ENCODE assay signal across 28 cellular contexts in the genomic region with DNA sequence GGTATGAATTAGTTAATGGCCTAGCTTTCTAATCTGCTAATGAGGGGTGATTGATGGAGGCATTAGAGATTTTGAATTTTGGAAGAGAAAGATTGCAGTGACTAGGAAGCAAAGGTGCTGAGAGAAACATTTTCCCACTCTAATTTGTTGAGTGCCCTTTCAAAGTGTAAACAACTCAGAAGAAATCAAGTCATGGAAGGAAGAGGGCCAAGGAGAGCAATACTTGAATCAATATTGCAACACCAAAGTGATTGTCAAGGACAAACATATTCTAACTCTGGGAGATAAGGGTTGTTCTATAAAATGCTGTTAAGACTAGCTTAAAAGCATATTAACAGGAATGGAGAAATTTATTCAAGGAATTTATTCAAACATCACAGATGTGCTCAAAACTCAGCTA.
"Had no signal": no experiment of that assay in that cellular context is flagged by ENCODE, and none has a peak within 500 bp of the region (broad histone marks: within the 10 kb centered on the region; RNA-seq: fewer than 3 reads in every experiment).

No MANE protein-coding gene starts in this region.

- H3K4me2 ChIP-seq: neural progenitor cell, smooth muscle cell had no signal

- DNase-seq: naive thymus-derived CD8-positive, alpha-beta T cell; natural killer cell; nephron progenitor cell; nucleus accumbens; occipital lobe; ovary; pancreas; posterior cingulate gyrus; psoas muscle; retina; right cardiac atrium; right lobe of liver; sigmoid colon; small intestine; spleen; stimulated activated CD4-positive, alpha-beta T cell treated with anti-CD3 and anti-CD28 coated beads, Interleukin-12 subunit alpha, Interleukin-12 subunit beta, amount 100 ng/mL, for 4 hours; stimulated activated CD4-positive, alpha-beta T cell treated with anti-CD3 and anti-CD28 coated beads, Interleukin-15, amount 100 ng/mL, for 24 hours; stimulated activated CD4-positive, alpha-beta T cell treated with anti-CD3 and anti-CD28 coated beads, Interleukin-1b, Interleukin-23, amount 100 ng/mL, for 48 hours; stimulated activated CD4-positive, alpha-beta T cell treated with anti-CD3 and anti-CD28 coated beads, Interleukin-2, amount 100 ng/mL, for 24 hours had no signal

- ATAC-seq: naive thymus-derived CD8-positive, alpha-beta T cell; natural killer cell; natural killer cell treated with Interleukin-12 subunit alpha and Interleukin-12 subunit beta and Interleukin-15 and Interleukin-18, amount 100 ng/mL, for 72 hours; pancreas; psoas muscle; right cardiac atrium; right lobe of liver; sciatic nerve had no signal

- H3K4me3 ChIP-seq: neural progenitor cell, ovary, pancreas, prostate gland, psoas muscle, right atrium auricular region, right lobe of liver, sigmoid colon, skin epidermis, smooth muscle cell, spleen had no signal

- H3K27ac ChIP-seq: neural progenitor cell, neutrophil, ovary, pancreas, parathyroid adenoma, prostate gland, psoas muscle, right atrium auricular region, right lobe of liver, sigmoid colon, skin epidermis, spleen had no signal

- H3K36me3 ChIP-seq: neural progenitor cell, neutrophil, ovary, pancreas, prostate gland, right atrium auricular region, right lobe of liver, sigmoid colon, spleen had no signal

- H3K27me3 ChIP-seq: neural progenitor cell, neutrophil, ovary, pancreas, right atrium auricular region, right lobe of liver, sigmoid colon, spleen had no signal

- FAIRE-seq: pancreas, small intestine had no signal

- H3K9me3 ChIP-seq: neutrophil, ovary, pancreas, prostate gland, psoas muscle, right lobe of liver had no signal

- H3K4me1 ChIP-seq: neural progenitor cell, pancreas, parathyroid adenoma, prostate gland, psoas muscle, right atrium auricular region, right lobe of liver, sigmoid colon, spleen had no signal
